Comparison of ENCODE assay signal across 29 cellular contexts in the genomic region with DNA sequence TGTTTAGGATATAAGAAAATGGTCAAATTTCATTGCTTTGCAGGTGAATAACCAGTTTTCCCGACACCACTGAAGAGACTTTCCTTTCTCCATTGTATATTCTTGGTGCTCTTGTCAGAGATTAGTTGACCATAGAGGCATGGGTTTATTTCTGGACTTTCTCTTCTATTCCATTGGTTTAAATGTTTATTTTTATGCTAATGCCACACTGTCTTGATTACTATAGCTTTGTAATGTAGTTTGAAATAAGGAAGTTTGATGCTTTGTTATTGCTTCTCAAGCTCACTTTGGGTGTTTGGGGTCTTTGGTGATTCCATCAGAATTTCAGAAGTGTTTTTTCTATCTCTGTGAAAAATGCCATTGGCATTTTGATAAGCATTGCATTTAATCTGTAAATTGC.
"Had no signal": no experiment of that assay in that cellular context is flagged by ENCODE, and none has a peak within 500 bp of the region (broad histone marks: within the 10 kb centered on the region; RNA-seq: fewer than 3 reads in every experiment).

No MANE protein-coding gene starts in this region.

- DNase-seq: colonic mucosa; cortex of kidney; dermis blood vessel endothelial cell; dorsolateral prefrontal cortex; effector CD4-positive, alpha-beta T cell; effector CD8-positive, alpha-beta T cell; effector memory CD4-positive, alpha-beta T cell; effector memory CD8-positive, alpha-beta T cell; endodermal cell; erythroblast; esophagus squamous epithelium; foreskin keratinocyte; foreskin melanocyte; gastrocnemius medialis; glutamatergic neuron; head of caudate nucleus; heart left ventricle; heart right ventricle had no signal

- H3K27me3 ChIP-seq: colonic mucosa, dorsolateral prefrontal cortex, esophagus muscularis mucosa, esophagus squamous epithelium, foreskin keratinocyte, gastrocnemius medialis, gastroesophageal sphincter, heart left ventricle, heart right ventricle, hepatocyte had no signal

- H2AFZ ChIP-seq: hepatocyte had no signal

- H3K9me3 ChIP-seq: colonic mucosa had no signal

- H3K79me2 ChIP-seq: hepatocyte had no signal

- H3K36me3 ChIP-seq: colonic mucosa, esophagus muscularis mucosa, esophagus squamous epithelium, gastrocnemius medialis, gastroesophageal sphincter, heart left ventricle, heart right ventricle had no signal

- H3K4me2 ChIP-seq: hepatocyte had no signal

- H3K27me3 Mint-ChIP-seq: dendritic cell treated with granulocyte-macrophage colony-stimulating factor and Interleukin-4, amounts not matched to agents 40 ng/mL and 50 ng/mL, for 4 days; effector memory CD8-positive, alpha-beta T cell had no signal

- ATAC-seq: effector memory CD8-positive, alpha-beta T cell; esophagus mucosa; foreskin keratinocyte; gastrocnemius medialis; gastroesophageal sphincter; heart left ventricle; heart right ventricle had no signal

- FAIRE-seq: colon, endometrium, endothelial cell of umbilical vein, frontal cortex had no signal

- H3K9me3 Mint-ChIP-seq: endodermal cell had no signal

- H3K27ac Mint-ChIP-seq: dendritic cell treated with granulocyte-macrophage colony-stimulating factor and Interleukin-4, amounts not matched to agents 40 ng/mL and 50 ng/mL, for 4 days; effector memory CD8-positive, alpha-beta T cell; endodermal cell had no signal

- H3K4me1 ChIP-seq: colonic mucosa, esophagus muscularis mucosa, esophagus squamous epithelium, foreskin keratinocyte, gastrocnemius medialis, gastroesophageal sphincter, heart right ventricle had no signal

- H3K27ac ChIP-seq: colonic mucosa, coronary artery, dorsolateral prefrontal cortex, epithelial cell of prostate, esophagus muscularis mucosa, esophagus squamous epithelium, foreskin keratinocyte, gastrocnemius medialis, gastroesophageal sphincter, heart left ventricle, heart right ventricle, hepatocyte had no signal

- H3K4me3 Mint-ChIP-seq: dendritic cell treated with granulocyte-macrophage colony-stimulating factor and Interleukin-4, amounts not matched to agents 40 ng/mL and 50 ng/mL, for 4 days; effector memory CD8-positive, alpha-beta T cell; endodermal cell had no signal

- H3K4me3 ChIP-seq: colonic mucosa, coronary artery, dorsolateral prefrontal cortex, esophagus muscularis mucosa, esophagus squamous epithelium, gastrocnemius medialis, gastroesophageal sphincter, heart left ventricle, heart right ventricle, hepatocyte had no signal
